ENCODE assay signal across 20 cellular contexts in genomic region chr21:32452641-32453040, GRCh38.
"Had no signal": no experiment of that assay in that cellular context is flagged by ENCODE, and none has a peak within 500 bp of the region (broad histone marks: within the 10 kb centered on the region; RNA-seq: fewer than 3 reads in every experiment).

No MANE protein-coding gene starts in this region.

- H3K9me3 ChIP-seq: colonic mucosa, heart right ventricle, ovary had no signal

- H3K9me3 Mint-ChIP-seq: memory B cell; natural killer cell treated with Interleukin-12 subunit alpha and Interleukin-12 subunit beta and Interleukin-15 and Interleukin-18, amount 100 ng/mL, for 72 hours; neural progenitor cell; type B pancreatic cell had no signal

- H3K27me3 Mint-ChIP-seq: natural killer cell treated with Interleukin-12 subunit alpha and Interleukin-12 subunit beta and Interleukin-15 and Interleukin-18, amount 100 ng/mL, for 72 hours; type B pancreatic cell had no signal

- H3K27ac Mint-ChIP-seq: endodermal cell; memory B cell; natural killer cell treated with Interleukin-12 subunit alpha and Interleukin-12 subunit beta and Interleukin-15 and Interleukin-18, amount 100 ng/mL, for 72 hours; neural progenitor cell; type B pancreatic cell had no signal

- DNase-seq: cerebellar nuclear complex; colonic mucosa; dermis blood vessel endothelial cell; endodermal cell; erythroblast; foreskin melanocyte; heart right ventricle; hypothalamus; kidney glomerular epithelial cell; midbrain; nucleus accumbens; ovary; right cardiac atrium; small intestine; stimulated activated CD4-positive, alpha-beta T cell treated with anti-CD3 and anti-CD28 coated beads, Interleukin-2, amount 100 ng/mL, for 48 hours; stimulated activated naive CD8-positive, alpha-beta T cell treated with anti-CD3 and anti-CD28 coated beads, Interleukin-15, Interleukin-2, amounts not matched to agents 100 U/mL and 50 U/mL, for 24 hours had no signal

- H3K36me3 ChIP-seq: colonic mucosa, neural progenitor cell, ovary had no signal

- H3K4me1 Mint-ChIP-seq: endodermal cell, memory B cell had no signal

- ATAC-seq: heart right ventricle; natural killer cell treated with Interleukin-12 subunit alpha and Interleukin-12 subunit beta and Interleukin-15 and Interleukin-18, amount 100 ng/mL, for 72 hours; right cardiac atrium; stimulated activated naive CD8-positive, alpha-beta T cell treated with anti-CD3 and anti-CD28 coated beads, Interleukin-15, Interleukin-2, amounts not matched to agents 100 U/mL and 50 U/mL, for 24 hours had no signal

- H3K4me3 ChIP-seq: colonic mucosa, heart right ventricle, neural progenitor cell, ovary had no signal

- H3K4me3 Mint-ChIP-seq: endodermal cell; memory B cell; natural killer cell treated with Interleukin-12 subunit alpha and Interleukin-12 subunit beta and Interleukin-15 and Interleukin-18, amount 100 ng/mL, for 72 hours; neural progenitor cell; type B pancreatic cell had no signal

- H3K27ac ChIP-seq: colonic mucosa, neural progenitor cell had no signal

- H3K36me3 Mint-ChIP-seq: memory B cell; natural killer cell treated with Interleukin-12 subunit alpha and Interleukin-12 subunit beta and Interleukin-15 and Interleukin-18, amount 100 ng/mL, for 72 hours; neural progenitor cell; type B pancreatic cell had no signal

- H3K27me3 ChIP-seq: colonic mucosa, heart right ventricle, neural progenitor cell, ovary had no signal
